23 cellular contexts compared by ENCODE assay signal in the genomic region with DNA sequence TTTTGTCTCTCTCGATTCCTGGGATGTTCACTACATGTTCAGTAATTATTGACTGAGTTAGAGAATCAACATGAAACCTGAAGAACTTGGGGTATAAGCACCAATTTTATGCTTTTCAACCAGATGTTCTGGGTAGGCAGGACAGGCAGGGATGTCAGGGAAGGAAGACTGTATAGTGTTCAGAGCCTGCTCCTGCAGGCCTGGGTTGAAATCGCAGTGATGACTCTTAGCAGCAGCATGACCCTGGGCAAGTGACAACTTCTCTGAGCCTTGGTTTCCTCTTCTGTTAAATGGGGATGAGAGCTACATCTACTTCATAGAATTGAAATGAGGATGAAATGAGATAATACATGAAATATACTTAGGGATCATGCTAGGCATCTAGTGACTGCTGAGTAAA.
"Had no signal": no experiment of that assay in that cellular context is flagged by ENCODE, and none has a peak within 500 bp of the region (broad histone marks: within the 10 kb centered on the region; RNA-seq: fewer than 3 reads in every experiment).

No MANE protein-coding gene starts in this region.

- H3K79me2 ChIP-seq: hepatocyte had no signal

- H3K27ac Mint-ChIP-seq: mesothelial cell of epicardium had no signal

- ATAC-seq: gastroesophageal sphincter; left cardiac atrium; left ventricle myocardium superior; naive thymus-derived CD4-positive, alpha-beta T cell had no signal

- H3K27ac ChIP-seq: epithelial cell of prostate, gastroesophageal sphincter, hepatocyte, right atrium auricular region, testis, transverse colon had no signal

- DNase-seq: activated CD4-positive, alpha-beta memory T cell treated with anti-CD3 and anti-CD28 coated beads for 36 hours; activated CD4-positive, alpha-beta T cell treated with anti-CD3 and anti-CD28 coated beads for 48 hours; activated CD8-positive, alpha-beta memory T cell treated with anti-CD3 and anti-CD28 coated beads, Interleukin-2, amount 50 U/mL, for 4 hours; activated naive CD4-positive, alpha-beta T cell; activated T-cell treated with anti-CD3 and anti-CD28 coated beads, Interleukin-2, amount 50 U/mL, for 24 hours; anterior cingulate cortex; dermis blood vessel endothelial cell; effector CD4-positive, alpha-beta T cell; left cardiac atrium; left ventricle myocardium superior; naive thymus-derived CD4-positive, alpha-beta T cell; stimulated activated naive CD4-positive, alpha-beta T cell; testis; transverse colon had no signal

- H3K36me3 ChIP-seq: gastroesophageal sphincter, right atrium auricular region, transverse colon had no signal

- FAIRE-seq: colon, endometrium, keratinocyte had no signal

- H3K27me3 Mint-ChIP-seq: activated T-cell treated with anti-CD3 and anti-CD28 coated beads, Interleukin-2, amount 50 U/mL, for 24 hours had no signal

- H3K9me3 Mint-ChIP-seq: activated CD4-positive, alpha-beta memory T cell treated with anti-CD3 and anti-CD28 coated beads for 36 hours; activated naive CD4-positive, alpha-beta T cell treated with anti-CD3 and anti-CD28 coated beads, Interleukin-2, amount 50 U/mL, for 72 hours; activated T-cell treated with anti-CD3 and anti-CD28 coated beads, Interleukin-2, amount 50 U/mL, for 24 hours; mesothelial cell of epicardium; naive thymus-derived CD4-positive, alpha-beta T cell had no signal

- H3K9me3 ChIP-seq: gastroesophageal sphincter, right atrium auricular region, testis, transverse colon had no signal

- H3K36me3 Mint-ChIP-seq: activated CD4-positive, alpha-beta memory T cell treated with anti-CD3 and anti-CD28 coated beads for 36 hours; activated naive CD4-positive, alpha-beta T cell treated with anti-CD3 and anti-CD28 coated beads, Interleukin-2, amount 50 U/mL, for 72 hours; mesothelial cell of epicardium had no signal

- H2AFZ ChIP-seq: hepatocyte had no signal

- H3K4me2 ChIP-seq: hepatocyte had no signal

- H3K4me1 ChIP-seq: gastroesophageal sphincter, right atrium auricular region, testis had no signal

- H3K4me3 Mint-ChIP-seq: activated CD4-positive, alpha-beta memory T cell treated with anti-CD3 and anti-CD28 coated beads for 36 hours; activated T-cell treated with anti-CD3 and anti-CD28 coated beads, Interleukin-2, amount 50 U/mL, for 24 hours; mesothelial cell of epicardium; naive thymus-derived CD4-positive, alpha-beta T cell had no signal

- H3K4me3 ChIP-seq: gastroesophageal sphincter, hepatocyte, right atrium auricular region, testis, transverse colon had no signal

- H3K27me3 ChIP-seq: gastroesophageal sphincter, hepatocyte, right atrium auricular region, testis, transverse colon had no signal
